In genomic region chr11:134385774-134386565, GRCh38 we compare ENCODE assay signal across 12 cellular contexts.
A peak's percentile ranks its signal among the peaks of the same experiment; 100 is the strongest.
DNase-seq lines count a peak whose midpoint lies in the region.
"Had no signal": no experiment of that assay in that cellular context is flagged by ENCODE, and none has a peak within 500 bp of the region (broad histone marks: within the 10 kb centered on the region; RNA-seq: fewer than 3 reads in every experiment).

No MANE protein-coding gene starts in this region.

- no peaks in the 10 kb centered on the region for H3K36me3 ChIP-seq in SK-N-MC (ENCODE audit: insufficient read depth, low read length)

- DNase-seq in NCI-H82 (lab: John Stamatoyannopoulos, UW) (peak; percentile 41), NCI-H82 treated with DMSO at 0.1 percent for 48 hours (lab: John Stamatoyannopoulos, UW; ENCODE audit: unreplicated experiment) (no peak), NCI-H2107 (lab: John Stamatoyannopoulos, UW) (peak; percentile 73), SK-N-MC (ENCODE audit: low read depth, low spot score) (peak; percentile 34), pons (ENCODE audit: low spot score) (peak; percentile 46), dedifferentiated amniotic fluid mesenchymal stem cell (ENCODE audit: extremely low spot score) (no peak)
- DNase-seq in activated CD4-positive, alpha-beta T cell treated with anti-CD3 and anti-CD28 coated beads for 48 hours = no peak
- DNase-seq in stimulated activated CD4-positive, alpha-beta T cell treated with anti-CD3 and anti-CD28 coated beads, Interleukin-4, amount 100 ng/mL, for 24 hours = no peak
- DNase-seq: activated CD4-positive, CD25-positive, alpha-beta regulatory T cell treated with anti-CD3 and anti-CD28 coated beads, Interleukin-2, amount 50 U/mL, for 72 hours; activated gamma-delta T cell; kidney had no signal

- 0 out of 2 replicates have a peak overlapping the region, but pooled peaks have one; percentile 3 for H3K27ac ChIP-seq in SK-N-MC

- no peaks in the 10 kb centered on the region for H3K9me3 ChIP-seq in SK-N-MC (ENCODE audit: low read depth, low read length)

- H3K9ac ChIP-seq in SK-N-MC (ENCODE audit: insufficient read length) = no peak overlapping the region

- H3K4me3 ChIP-seq in SK-N-MC = peak overlapping the region; percentile 65
- H3K4me3 ChIP-seq: GM23338 had no signal

Comparison
In these comparisons a context has a peak if more than half of its experiments do, and no peak if none do; other contexts are left out.
1. DNase-seq: peak in NCI-H82 (single experiment), NCI-H2107 (single experiment), SK-N-MC (single experiment) and pons (single experiment); none in NCI-H82 treated with DMSO at 0.1 percent for 48 hours (single experiment), activated CD4-positive, alpha-beta T cell treated with anti-CD3 and anti-CD28 coated beads for 48 hours (single experiment), stimulated activated CD4-positive, alpha-beta T cell treated with anti-CD3 and anti-CD28 coated beads, Interleukin-4, amount 100 ng/mL, for 24 hours (single experiment) and dedifferentiated amniotic fluid mesenchymal stem cell (single experiment).